7 cellular contexts compared by ENCODE assay signal in the genomic region with DNA sequence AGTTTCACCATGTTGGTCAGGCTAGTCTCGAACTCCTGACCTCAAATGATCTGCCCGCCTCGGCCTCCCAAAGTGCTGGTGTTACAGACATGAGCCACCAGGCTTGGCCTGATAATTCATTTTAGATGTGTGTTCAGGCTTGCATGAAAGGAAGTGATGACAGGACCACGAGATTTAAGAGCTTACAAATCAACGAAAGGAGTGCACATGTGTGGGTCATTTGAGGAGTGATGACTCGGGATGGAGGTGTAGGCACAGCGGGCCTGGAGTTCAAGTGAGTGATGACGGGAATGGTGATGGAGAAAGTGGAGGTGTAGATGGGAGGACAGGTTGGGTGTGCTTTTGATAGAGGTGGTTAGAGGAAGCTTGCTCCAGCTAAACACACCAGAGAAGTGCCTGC.
"Had no signal": no experiment of that assay in that cellular context is flagged by ENCODE, and none has a peak within 500 bp of the region (broad histone marks: within the 10 kb centered on the region; RNA-seq: fewer than 3 reads in every experiment).

No MANE protein-coding gene starts in this region.

- H2AFZ ChIP-seq: GM23338 had no signal

- FAIRE-seq: H1, H54, HTR-8/SVneo had no signal

- H3K4me3 ChIP-seq: GM23338 had no signal

- H3K4me2 ChIP-seq: GM23338 had no signal

- ATAC-seq: GM23338 had no signal

- DNase-seq: H9, HCEC 1CT, KG1 had no signal
